ENCODE assay signal across 21 cellular contexts in genomic region chr18:13532406-13533075, GRCh38.
DNase-seq lines count a peak whose midpoint lies in the region; ATAC-seq and TF ChIP-seq lines count a peak whose summit lies in the region.
"Had no signal": no experiment of that assay in that cellular context is flagged by ENCODE, and none has a peak within 500 bp of the region (broad histone marks: within the 10 kb centered on the region; RNA-seq: fewer than 3 reads in every experiment).

No MANE protein-coding gene starts in this region.

- TF ChIP-seq POLR2A in prostate gland (IDR thresholded peaks at IDR 0.05): no peak

- peaks cover 26% of the 10 kb centered on the region for H3K4me1 ChIP-seq in CD8-positive, alpha-beta T cell (ENCODE audit: insufficient read depth, low read length)
- H3K4me1 ChIP-seq in endodermal cell (ENCODE audit: control insufficient read depth, insufficient read depth, low read length) (no peaks in the 10 kb centered on the region), prostate gland (replicated peaks) (no peaks in the 10 kb centered on the region)
- H3K4me1 ChIP-seq: Caco-2 had no signal

- no peaks in the 10 kb centered on the region for H3K27me3 ChIP-seq in CD8-positive, alpha-beta T cell (ENCODE audit: insufficient read depth, low read length)
- H3K27me3 ChIP-seq in endodermal cell (ENCODE audit: control insufficient read depth, insufficient read depth, low read length, poor library complexity, severe bottlenecking) (no peaks in the 10 kb centered on the region), prostate gland (replicated peaks; ENCODE audit: insufficient read depth) (no peaks in the 10 kb centered on the region)

- no peak overlapping the region for H3K9ac ChIP-seq in endodermal cell (ENCODE audit: extremely low read depth, low read length, poor library complexity, severe bottlenecking)

- intact Hi-C loops in CD8-positive, alpha-beta T cell (cut with DNase I, micrococcal nuclease): loop anchor here (1.0 to 5.0 kb wide), 2 partner anchors 313 to 315 kb away; partner anchors contain the start of gene LDLRAD4 (in 1 of the 2)
- intact Hi-C loops in prostate gland (cut with DNase I): loop anchor here (10.0 kb wide), 1 partner anchor 192 kb away; the partner anchor contains the start of genes FAM210A and RNMT

- no peak overlapping the region for H3K27ac ChIP-seq in CD8-positive, alpha-beta T cell (ENCODE audit: low read depth, low read length)
- no peak overlapping the region for H3K27ac ChIP-seq in endodermal cell (ENCODE audit: low read depth, low read length)
- no peak overlapping the region for H3K27ac ChIP-seq in prostate gland
- H3K27ac ChIP-seq: 22Rv1 had no signal

- H3K36me3 Mint-ChIP-seq in CD8-positive, alpha-beta T cell: peaks cover 9% of the 10 kb centered on the region
- H3K36me3 Mint-ChIP-seq in endodermal cell (ENCODE audit: low read depth): no peaks in the 10 kb centered on the region

- peak; percentile 44 for DNase-seq in activated CD8-positive, alpha-beta memory T cell treated with anti-CD3 and anti-CD28 coated beads for 24 hours
- DNase-seq in activated CD8-positive, alpha-beta memory T cell treated with anti-CD3 and anti-CD28 coated beads, Interleukin-2, amount 50 U/mL, for 4 hours: no peak
- DNase-seq in CD8-positive, alpha-beta T cell: peak in 1 of 7 experiments; percentile 37
- peak; percentile 22 for DNase-seq in endodermal cell
- peak; percentile 49 for DNase-seq in prostate gland (ENCODE audit: low spot score)
- no peak for DNase-seq in stimulated activated CD4-positive, alpha-beta T cell treated with anti-CD3 and anti-CD28 coated beads, Interleukin-4, amount 100 ng/mL, for 4 hours
- no peak for DNase-seq in NCI-H774 (lab: John Stamatoyannopoulos, UW)
- DNase-seq: AML-193, Caco-2, NCI-H1694 treated with DMSO at 0.1 percent for 48 hours, NCI-H2107, NCI-H2227 treated with DMSO at 0.1 percent for 48 hours, NCI-H524, SIG-M5 had no signal

- peaks cover 62% of the 10 kb centered on the region for H3K4me1 Mint-ChIP-seq in CD8-positive, alpha-beta T cell (ENCODE audit: low read depth)
- peaks cover 4% of the 10 kb centered on the region for H3K4me1 Mint-ChIP-seq in endodermal cell
- H3K4me1 Mint-ChIP-seq: GM23338 had no signal

- no peak overlapping the region for H3K4me3 ChIP-seq in CD8-positive, alpha-beta T cell (ENCODE audit: low read depth, low read length)
- no peak overlapping the region for H3K4me3 ChIP-seq in endodermal cell (ENCODE audit: low read length)
- H3K4me3 ChIP-seq in prostate gland: no peak overlapping the region
- H3K4me3 ChIP-seq: GM12878, GM23338, K562 had no signal

- no peaks in the 10 kb centered on the region for H3K9me3 ChIP-seq in CD8-positive, alpha-beta T cell (ENCODE audit: low read length)
- no peaks in the 10 kb centered on the region for H3K9me3 ChIP-seq in endodermal cell (ENCODE audit: control insufficient read depth, low read length)
- H3K9me3 ChIP-seq in prostate gland: no peaks in the 10 kb centered on the region
- H3K9me3 ChIP-seq: Caco-2 had no signal

- peak overlapping the region; percentile 47 for H3K27ac Mint-ChIP-seq in CD8-positive, alpha-beta T cell
- H3K27ac Mint-ChIP-seq in endodermal cell: no peak overlapping the region
- H3K27ac Mint-ChIP-seq: GM23338 had no signal

- no peaks in the 10 kb centered on the region for H3K27me3 Mint-ChIP-seq in CD8-positive, alpha-beta T cell (ENCODE audit: low read depth)
- no peaks in the 10 kb centered on the region for H3K27me3 Mint-ChIP-seq in endodermal cell (ENCODE audit: insufficient read depth)

- H3K4me3 Mint-ChIP-seq in CD8-positive, alpha-beta T cell: no peak overlapping the region
- H3K4me3 Mint-ChIP-seq in endodermal cell: no peak overlapping the region
- H3K4me3 Mint-ChIP-seq: CD14-positive monocyte, GM23338 had no signal

- POLR2A ChIA-PET in CD8-positive, alpha-beta T cell (lab: Charles Lee): no interaction called here

- no peak for TF ChIP-seq CTCF in CD8-positive, alpha-beta T cell (IDR thresholded peaks at IDR 0.05)
- TF ChIP-seq CTCF in endodermal cell (conservative IDR thresholded peaks at IDR 0.05) (no peak), prostate gland (IDR thresholded peaks at IDR 0.05) (no peak)

- H3K9me3 Mint-ChIP-seq in CD8-positive, alpha-beta T cell: no peaks in the 10 kb centered on the region
- no peaks in the 10 kb centered on the region for H3K9me3 Mint-ChIP-seq in endodermal cell
- H3K9me3 Mint-ChIP-seq: GM23338 had no signal

- 94 to 97% methylated on average over 13 to 14 of the region's 14 CpGs for WGBS in endodermal cell (ENCODE audit: insufficient coverage in 1 of 2, insufficient read length in 1 of 2), 2 experiments
- 72% methylated on average over 14 of the region's 14 CpGs for WGBS in prostate gland

- CTCF ChIA-PET in CD8-positive, alpha-beta T cell (lab: Charles Lee): interaction anchor here (1.0 to 2.5 kb wide), 2 partner anchors 182 to 316 kb away, joined by 3 to 18 read pairs; no protein-coding TSS in a partner anchor

- H3K36me3 ChIP-seq in CD8-positive, alpha-beta T cell (ENCODE audit: insufficient read depth, low read length): no peaks in the 10 kb centered on the region
- H3K36me3 ChIP-seq in endodermal cell (ENCODE audit: control insufficient read depth, insufficient read depth, low read length) (no peaks in the 10 kb centered on the region), prostate gland (no peaks in the 10 kb centered on the region)

- ATAC-seq in CD8-positive, alpha-beta T cell: no peak
- no peak for ATAC-seq in GM19452 (IDR thresholded peaks at IDR 0.05; ENCODE audit: unreplicated experiment)
- ATAC-seq: GM12878, HCT116, K562 had no signal

Comparison
In these comparisons a context has a peak if more than half of its experiments do, and no peak if none do; other contexts are left out.
1. DNase-seq: peak in activated CD8-positive, alpha-beta memory T cell treated with anti-CD3 and anti-CD28 coated beads for 24 hours (single experiment), endodermal cell (single experiment) and prostate gland (single experiment); none in activated CD8-positive, alpha-beta memory T cell treated with anti-CD3 and anti-CD28 coated beads, Interleukin-2, amount 50 U/mL, for 4 hours (single experiment), stimulated activated CD4-positive, alpha-beta T cell treated with anti-CD3 and anti-CD28 coated beads, Interleukin-4, amount 100 ng/mL, for 4 hours (0 of 2) and NCI-H774 (single experiment).